1 cellular context compared by ENCODE assay signal in genomic region chr6:143510991-143511891, GRCh38.
A peak's percentile ranks its signal among the peaks of the same experiment; 100 is the strongest.
TF ChIP-seq lines count a peak whose summit lies in the region.

Gene FUCA2 (minus strand): TSS chr6:143511720. CDS start chr6:143511634, 86 bp downstream.

TF ChIP-seq in K562, 482 proteins besides CTCF, POLR2A, EP300 and RAD21 (continued from another document and continues in another):
- peak; percentile 80 for TF ChIP-seq ZBTB40 (IDR thresholded peaks at IDR 0.05)
- TF ChIP-seq ZBTB40 (CRISPR knock-in tag; IDR thresholded peaks at IDR 0.05) = no peak
- TF ChIP-seq MBD2 (IDR thresholded peaks at IDR 0.05; ENCODE audit: borderline replicate concordance, low read depth) = peak; percentile 60; the same call in 1 of the 2 replicates
- TF ChIP-seq NELFE (IDR thresholded peaks at IDR 0.05; ENCODE audit: insufficient read depth, insufficient read length) = no peak
- peak; percentile 86 for TF ChIP-seq POLR2AphosphoS5 (IDR thresholded peaks at IDR 0.05; ENCODE audit: control insufficient read depth, insufficient read depth, low read depth, low read length)
- no peak for TF ChIP-seq CHCHD3 (CRISPR knock-in tag; IDR thresholded peaks at IDR 0.05)
- TF ChIP-seq SUPT5H (IDR thresholded peaks at IDR 0.05) = peak; percentile 97
- no peak for TF ChIP-seq SETDB1 (IDR thresholded peaks at IDR 0.05; ENCODE audit: low read length)
- no peak for TF ChIP-seq ZNF586 (CRISPR knock-in tag; conservative IDR thresholded peaks at IDR 0.05)
- TF ChIP-seq CBX8 (IDR thresholded peaks at IDR 0.05; ENCODE audit: borderline replicate concordance, extremely low read depth, low read depth, low read length, poor library complexity, severe bottlenecking) = no peak
- peak; percentile 41; the same call in 1 of the 2 replicates for TF ChIP-seq JUN (IDR thresholded peaks at IDR 0.05; ENCODE audit: borderline replicate concordance, low read depth, low read length)
- TF ChIP-seq JUN (CRISPR knock-in tag; IDR thresholded peaks at IDR 0.05; ENCODE audit: borderline replicate concordance) = peak; percentile 96
- peak; percentile 42; the same call in 1 of the 2 replicates for TF ChIP-seq PTBP1 (IDR thresholded peaks at IDR 0.05; ENCODE audit: low read depth, low read length)
- TF ChIP-seq TAF7 (tag; IDR thresholded peaks at IDR 0.05) = no peak
- peak; percentile 81 for TF ChIP-seq ETV1 (tag; conservative IDR thresholded peaks at IDR 0.05; ENCODE audit: low read depth)
- TF ChIP-seq CREB3L1 (IDR thresholded peaks at IDR 0.05; ENCODE audit: borderline replicate concordance, low read depth) = peak; percentile 43; the same call in 1 of the 2 replicates
- TF ChIP-seq SNRNP70 (optimal IDR thresholded peaks at IDR 0.05; ENCODE audit: low read depth, low read length) = no peak
- TF ChIP-seq EHMT2 (IDR thresholded peaks at IDR 0.05) = no peak
- TF ChIP-seq FOXM1 (IDR thresholded peaks at IDR 0.05; ENCODE audit: low read depth) = no peak
- peak; percentile 77; the same call in 1 of the 2 replicates for TF ChIP-seq FOXM1 (CRISPR knock-in tag; IDR thresholded peaks at IDR 0.05; ENCODE audit: low read depth)
- TF ChIP-seq ARID4B (CRISPR knock-in tag; IDR thresholded peaks at IDR 0.05) = peak; percentile 97; the same call in 1 of the 2 replicates
- peak; percentile 96 for TF ChIP-seq TFAP4 (CRISPR knock-in tag; IDR thresholded peaks at IDR 0.05; ENCODE audit: borderline replicate concordance)
- no peak for TF ChIP-seq CLOCK (CRISPR knock-in tag; IDR thresholded peaks at IDR 0.05; ENCODE audit: borderline replicate concordance)
- no peak for TF ChIP-seq ZNF77 (CRISPR knock-in tag; IDR thresholded peaks at IDR 0.05)
- no peak for TF ChIP-seq ZFP30 (CRISPR knock-in tag; IDR thresholded peaks at IDR 0.05; ENCODE audit: borderline replicate concordance)
- TF ChIP-seq ZZZ3 (IDR thresholded peaks at IDR 0.05) = no peak
- no peak for TF ChIP-seq MCM3 (IDR thresholded peaks at IDR 0.05)
- TF ChIP-seq EZH2 (IDR thresholded peaks at IDR 0.05; ENCODE audit: borderline replicate concordance, low read depth, low read length) = no peak
- no peak for TF ChIP-seq NR0B1 (IDR thresholded peaks at IDR 0.05; ENCODE audit: partially characterized antibody)
- TF ChIP-seq ZNF140 (CRISPR knock-in tag; IDR thresholded peaks at IDR 0.05) = no peak
- no peak for TF ChIP-seq ELK1 (CRISPR knock-in tag; IDR thresholded peaks at IDR 0.05)
- TF ChIP-seq CBFA2T2 (conservative IDR thresholded peaks at IDR 0.05) = peak; percentile 67
- no peak for TF ChIP-seq GTF2A2 (tag; IDR thresholded peaks at IDR 0.05)
- peak; percentile 67 for TF ChIP-seq MTA3 (IDR thresholded peaks at IDR 0.05; ENCODE audit: borderline replicate concordance)
- TF ChIP-seq ZNF561 (CRISPR knock-in tag; conservative IDR thresholded peaks at IDR 0.05) = no peak
- TF ChIP-seq ILF3 (IDR thresholded peaks at IDR 0.05; ENCODE audit: borderline replicate concordance) = no peak
- no peak for TF ChIP-seq TSC22D4 (tag; IDR thresholded peaks at IDR 0.05)
- TF ChIP-seq ZNF3 (CRISPR knock-in tag; IDR thresholded peaks at IDR 0.05) = peak; percentile 82
- no peak for TF ChIP-seq NFXL1 (CRISPR knock-in tag; IDR thresholded peaks at IDR 0.05)
- no peak for TF ChIP-seq ZBTB8A (IDR thresholded peaks at IDR 0.05; ENCODE audit: partially characterized antibody)
- TF ChIP-seq SREBF2 (CRISPR knock-in tag; IDR thresholded peaks at IDR 0.05) = no peak
- no peak for TF ChIP-seq IRF9 (tag; IDR thresholded peaks at IDR 0.05)
